Comparison of ENCODE assay signal across 13 cellular contexts in the genomic region with DNA sequence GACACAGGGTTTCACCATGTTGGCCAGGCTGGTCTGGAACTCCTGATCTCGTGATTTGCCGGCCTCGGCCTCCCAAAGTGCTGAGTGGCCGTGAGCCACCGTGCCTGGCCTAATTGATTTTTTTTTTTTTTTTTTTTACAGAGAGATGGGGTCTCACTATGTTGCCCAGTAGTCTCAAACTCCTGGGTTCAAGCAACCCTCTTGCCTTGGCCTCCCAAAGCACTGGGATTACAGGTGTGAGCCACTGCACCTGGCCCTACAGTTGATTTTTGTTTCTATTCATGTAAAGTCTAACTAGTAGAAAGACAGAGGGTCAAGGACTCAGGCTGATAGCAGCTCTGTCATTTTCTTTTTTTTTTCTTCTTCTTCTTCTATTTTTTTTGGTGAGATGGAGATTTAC. TPM values are rescaled to one million over a fixed set of nuclear protein-coding genes. Genes with fewer than 3 reads are reported as not detected.
A peak's percentile ranks its signal among the peaks of the same experiment; 100 is the strongest.
DNase-seq lines count a peak whose midpoint lies in the region; ATAC-seq and TF ChIP-seq lines count a peak whose summit lies in the region.
"Had no signal": no experiment of that assay in that cellular context is flagged by ENCODE, and none has a peak within 500 bp of the region (broad histone marks: within the 10 kb centered on the region; RNA-seq: fewer than 3 reads in every experiment).

No MANE protein-coding gene starts in this region.

- no peaks in the 10 kb centered on the region for H3K36me3 ChIP-seq in body of pancreas (replicated peaks in 1 of 2; ENCODE audit: insufficient read depth in 1 of 2, low read depth in 2 of 2)
- H3K36me3 ChIP-seq: BLaER1 treated with 17β-estradiol and CSF1 and Interleukin-3, amounts not matched to agents 10 nM and 100 nM; HAP-1 had no signal

- TF ChIP-seq POLR2A in body of pancreas (IDR thresholded peaks at IDR 0.05): no peak

- H3K4me1 ChIP-seq in body of pancreas: peaks cover 83% of the 10 kb centered on the region
- H3K4me1 ChIP-seq: HAP-1 had no signal

- H3K4me3 Mint-ChIP-seq in type B pancreatic cell: no peak overlapping the region
- H3K4me3 Mint-ChIP-seq: CD4-positive, CD25-positive, alpha-beta regulatory T cell had no signal

- ATAC-seq in body of pancreas (no peak), HG03469 (IDR thresholded peaks at IDR 0.05; ENCODE audit: unreplicated experiment) (no peak)

- TF ChIP-seq CTCF in body of pancreas (IDR thresholded peaks at IDR 0.05) (no peak), type B pancreatic cell (conservative IDR thresholded peaks at IDR 0.05) (no peak)

- no peaks in the 10 kb centered on the region for H3K27me3 Mint-ChIP-seq in type B pancreatic cell

- no peak overlapping the region for H3K4me3 ChIP-seq in body of pancreas
- H3K4me3 ChIP-seq: BLaER1 treated with 17β-estradiol and CSF1 and Interleukin-3, amounts not matched to agents 10 nM and 100 nM; HAP-1 had no signal

- peak overlapping the region; percentile 8 to 92 (median 88) for H3K27ac ChIP-seq in body of pancreas
- H3K27ac ChIP-seq: BLaER1 treated with 17β-estradiol and CSF1 and Interleukin-3, amounts not matched to agents 10 nM and 100 nM; HL-60 had no signal

- 41% methylated on average over 5 of the region's 5 CpGs for WGBS in body of pancreas, 2 donors

- intact Hi-C loops in body of pancreas (cut with DNase I): no loop called here

- no peaks in the 10 kb centered on the region for H3K36me3 Mint-ChIP-seq in type B pancreatic cell
- H3K36me3 Mint-ChIP-seq: CD4-positive, CD25-positive, alpha-beta regulatory T cell had no signal

- no peaks in the 10 kb centered on the region for H3K27me3 ChIP-seq in body of pancreas
- H3K27me3 ChIP-seq: BLaER1 treated with 17β-estradiol and CSF1 and Interleukin-3, amounts not matched to agents 10 nM and 100 nM had no signal

- H3K27ac Mint-ChIP-seq in type B pancreatic cell: no peak overlapping the region
- H3K27ac Mint-ChIP-seq: CD4-positive, CD25-positive, alpha-beta regulatory T cell had no signal

- H3K9me3 ChIP-seq in body of pancreas: no peaks in the 10 kb centered on the region
- H3K9me3 ChIP-seq: BLaER1 treated with 17β-estradiol and CSF1 and Interleukin-3, amounts not matched to agents 10 nM and 100 nM; HAP-1 had no signal

- POLR2A ChIA-PET in HEK293T (lab: Yijun Ruan, JAX): no interaction called here

- CTCF ChIA-PET in HEK293T (lab: Yijun Ruan, JAX): interaction anchor here (0.6 kb wide), 1 partner anchor 50 kb away, joined by 3 read pairs; no protein-coding TSS in a partner anchor

- H3K4me1 Mint-ChIP-seq in type B pancreatic cell (ENCODE audit: unreplicated experiment): peaks cover 15% of the 10 kb centered on the region

- no peaks in the 10 kb centered on the region for H3K9me3 Mint-ChIP-seq in type B pancreatic cell

- no peak for DNase-seq in HEK293T (ENCODE audit: extremely low spot score)
- DNase-seq in body of pancreas: no peak
- no peak for DNase-seq in type B pancreatic cell (ENCODE audit: extremely low spot score, unreplicated experiment)
- DNase-seq: ACHN; CD4-positive, CD25-positive, alpha-beta regulatory T cell; DMS53; GF-D8; GOT3 had no signal

TF ChIP-seq in HEK293T, 16 proteins besides CTCF, POLR2A, EP300 and RAD21:
- TF ChIP-seq ZNF384 (IDR thresholded peaks at IDR 0.05) (0 out of 2 replicates have a peak, but pooled peaks have one; percentile 23), L3MBTL2 (conservative IDR thresholded peaks at IDR 0.05) (no peak)

RNA-seq across cellular contexts. Expression of gene FGF21, which starts 21.8 kb away (rescaled TPM):
- total RNA-seq in body of pancreas: not detected
- total RNA-seq in type B pancreatic cell (ENCODE audit: low replicate concordance): not detected in 2 replicates
- total RNA-seq: A172; CD4-positive, CD25-positive, alpha-beta regulatory T cell had no signal

RNA-seq across cellular contexts. Expression of gene FUT1, which starts 24.7 kb away (rescaled TPM):
- total RNA-seq in body of pancreas (10 to 100 TPM; 14.8 to 79.1 TPM), type B pancreatic cell (ENCODE audit: low replicate concordance) (11.2 and 15.0 TPM in 2 replicates)
- total RNA-seq: CD4-positive, CD25-positive, alpha-beta regulatory T cell had no signal

RNA-seq across cellular contexts. Expression of gene IZUMO1, which starts 30.4 kb away (rescaled TPM):
- total RNA-seq in body of pancreas: 10 to 100 TPM in 1 of 2 donors, 1 to 10 TPM in 1; 1.6 to 14.5 TPM
- 2.2 and 4.8 TPM in 2 replicates for total RNA-seq in type B pancreatic cell (ENCODE audit: low replicate concordance)
- total RNA-seq: A172; CD4-positive, CD25-positive, alpha-beta regulatory T cell had no signal

RNA-seq across cellular contexts. Expression of gene BCAT2, which starts 33.7 kb away (rescaled TPM):
- 10 to 100 TPM; 34.5 to 56.0 TPM for total RNA-seq in body of pancreas
- 52.8 and 73.3 TPM in 2 replicates for total RNA-seq in type B pancreatic cell (ENCODE audit: low replicate concordance)

RNA-seq across cellular contexts. Expression of gene RASIP1, which starts 36.7 kb away (rescaled TPM):
- total RNA-seq in body of pancreas (10 to 100 TPM; 14.5 to 60.0 TPM), type B pancreatic cell (ENCODE audit: low replicate concordance) (1.9 and 4.6 TPM in 2 replicates)
